20 cellular contexts compared by ENCODE assay signal in genomic region chr4:98564847-98565246, GRCh38.
DNase-seq lines count a peak whose midpoint lies in the region; ATAC-seq and TF ChIP-seq lines count a peak whose summit lies in the region.
"Had no signal": no experiment of that assay in that cellular context is flagged by ENCODE, and none has a peak within 500 bp of the region (broad histone marks: within the 10 kb centered on the region; RNA-seq: fewer than 3 reads in every experiment).

No MANE protein-coding gene starts in this region.

- intact Hi-C loops in activated CD4-positive, alpha-beta T cell treated with anti-CD3 and anti-CD28 coated beads for 36 hours (cut with DNase I, micrococcal nuclease): no loop called here

- peak overlapping the region; percentile 98 for H3K27ac ChIP-seq in cingulate gyrus (ENCODE audit: low read depth, low read length)
- no peak overlapping the region for H3K27ac ChIP-seq in effector memory CD4-positive, alpha-beta T cell (ENCODE audit: insufficient read depth, low read length, poor library complexity, severe bottlenecking)
- H3K27ac ChIP-seq: left lung, neutrophil, upper lobe of left lung had no signal

- H3K36me3 ChIP-seq in effector memory CD4-positive, alpha-beta T cell (ENCODE audit: control insufficient read depth, insufficient read depth, low read length): no peaks in the 10 kb centered on the region
- H3K36me3 ChIP-seq: left lung, neutrophil, stomach, upper lobe of left lung had no signal

- in situ Hi-C loops in G401 (cut with HindIII; ENCODE audit: low sequenced_read_pairs): no loop called here

- POLR2A ChIA-PET in activated CD4-positive, alpha-beta T cell treated with anti-CD3 and anti-CD28 coated beads for 36 hours (lab: Charles Lee): no interaction called here

- H3K27me3 ChIP-seq in effector memory CD4-positive, alpha-beta T cell (replicated peaks; ENCODE audit: control insufficient read depth, insufficient read depth, low read length, poor library complexity, severe bottlenecking): no peaks in the 10 kb centered on the region
- H3K27me3 ChIP-seq: left lung, neutrophil, stomach, upper lobe of left lung had no signal

- peak overlapping the region; percentile 47 for H3K27ac Mint-ChIP-seq in nephron progenitor cell
- no peak overlapping the region for H3K27ac Mint-ChIP-seq in activated CD4-positive, alpha-beta T cell treated with anti-CD3 and anti-CD28 coated beads for 36 hours
- H3K27ac Mint-ChIP-seq: activated naive CD4-positive, alpha-beta T cell treated with anti-CD3 and anti-CD28 coated beads, Interleukin-2, amount 50 U/mL, for 72 hours; activated T-cell treated with anti-CD3 and anti-CD28 coated beads, Interleukin-2, amount 50 U/mL, for 72 hours had no signal

- H3K9me3 Mint-ChIP-seq in nephron progenitor cell: peaks cover 6% of the 10 kb centered on the region
- H3K9me3 Mint-ChIP-seq in activated CD4-positive, alpha-beta T cell treated with anti-CD3 and anti-CD28 coated beads for 36 hours (ENCODE audit: low read depth): no peaks in the 10 kb centered on the region
- H3K9me3 Mint-ChIP-seq: activated T-cell treated with anti-CD3 and anti-CD28 coated beads, Interleukin-2, amount 50 U/mL, for 72 hours had no signal

- H3K4me3 ChIP-seq in effector memory CD4-positive, alpha-beta T cell (ENCODE audit: insufficient read depth, low read depth, low read length, poor library complexity, severe bottlenecking): no peak overlapping the region
- H3K4me3 ChIP-seq: left lung, stomach, upper lobe of left lung had no signal

- CTCF ChIA-PET in activated CD4-positive, alpha-beta T cell treated with anti-CD3 and anti-CD28 coated beads for 36 hours (lab: Charles Lee): interaction anchor here (0.6 kb wide), 1 partner anchor 97 kb away, joined by 3 read pairs; no protein-coding TSS in a partner anchor

- DNase-seq in G401 (ENCODE audit: low spot score) (peak; percentile 49), NCI-H1417 (lab: John Stamatoyannopoulos, UW) (peak in 2 of 3 experiments; percentile 42 to 83), nephron progenitor cell (peak; percentile 23), dedifferentiated amniotic fluid mesenchymal stem cell (ENCODE audit: extremely low spot score) (no peak)
- no peak for DNase-seq in stimulated activated CD4-positive, alpha-beta T cell treated with anti-CD3 and anti-CD28 coated beads, Interleukin-1b, Interleukin-23, amount 100 ng/mL, for 48 hours
- no peak for DNase-seq in effector memory CD4-positive, alpha-beta T cell
- DNase-seq in activated CD4-positive, alpha-beta T cell treated with anti-CD3 and anti-CD28 coated beads for 36 hours: no peak
- DNase-seq: activated CD8-positive, alpha-beta memory T cell treated with anti-CD3 and anti-CD28 coated beads for 24 hours; activated T-cell treated with anti-CD3 and anti-CD28 coated beads, Interleukin-2, amount 50 U/mL, for 72 hours; Karpas-422; left lung; NCI-H1092 treated with DMSO at 0.1 percent for 48 hours; retina; stimulated activated CD4-positive, alpha-beta T cell treated with anti-CD3 and anti-CD28 coated beads, Interleukin-4, amount 100 ng/mL, for 24 hours; stomach; T1000; upper lobe of left lung had no signal

- ATAC-seq in activated CD4-positive, alpha-beta T cell treated with anti-CD3 and anti-CD28 coated beads for 36 hours: no peak
- ATAC-seq: activated naive CD4-positive, alpha-beta T cell treated with anti-CD3 and anti-CD28 coated beads, Interleukin-2, amount 50 U/mL, for 72 hours; activated T-cell treated with anti-CD3 and anti-CD28 coated beads, Interleukin-2, amount 50 U/mL, for 72 hours; left lung had no signal

- H3K27me3 Mint-ChIP-seq in nephron progenitor cell (ENCODE audit: low read depth, poor library complexity): no peaks in the 10 kb centered on the region
- no peaks in the 10 kb centered on the region for H3K27me3 Mint-ChIP-seq in activated CD4-positive, alpha-beta T cell treated with anti-CD3 and anti-CD28 coated beads for 36 hours

- H3K36me3 Mint-ChIP-seq in nephron progenitor cell (ENCODE audit: low read depth): peaks cover 19% of the 10 kb centered on the region
- H3K36me3 Mint-ChIP-seq in activated CD4-positive, alpha-beta T cell treated with anti-CD3 and anti-CD28 coated beads for 36 hours (ENCODE audit: low read depth): peaks cover 13% of the 10 kb centered on the region

- H3K9me3 ChIP-seq in effector memory CD4-positive, alpha-beta T cell (ENCODE audit: control insufficient read depth, low read length): no peaks in the 10 kb centered on the region
- H3K9me3 ChIP-seq: left lung, neutrophil, upper lobe of left lung had no signal

- H3K4me1 Mint-ChIP-seq in nephron progenitor cell: peaks cover 68% of the 10 kb centered on the region
- peaks cover 25% of the 10 kb centered on the region for H3K4me1 Mint-ChIP-seq in activated CD4-positive, alpha-beta T cell treated with anti-CD3 and anti-CD28 coated beads for 36 hours

- H3K4me3 Mint-ChIP-seq in nephron progenitor cell: peak overlapping the region; percentile 23
- H3K4me3 Mint-ChIP-seq in activated CD4-positive, alpha-beta T cell treated with anti-CD3 and anti-CD28 coated beads for 36 hours: no peak overlapping the region
- H3K4me3 Mint-ChIP-seq: activated T-cell treated with anti-CD3 and anti-CD28 coated beads, Interleukin-2, amount 50 U/mL, for 72 hours had no signal

- TF ChIP-seq CTCF in nephron progenitor cell (IDR thresholded peaks at IDR 0.05): no peak

- no peaks in the 10 kb centered on the region for H3K4me1 ChIP-seq in effector memory CD4-positive, alpha-beta T cell (ENCODE audit: control insufficient read depth, insufficient read depth, low read length, poor library complexity, severe bottlenecking)
- H3K4me1 ChIP-seq: left lung had no signal

Comparison
In these comparisons a context has a peak if more than half of its experiments do, and no peak if none do; other contexts are left out.
1. DNase-seq: peak in G401 (single experiment), NCI-H1417 (2 of 3) and nephron progenitor cell (single experiment); none in stimulated activated CD4-positive, alpha-beta T cell treated with anti-CD3 and anti-CD28 coated beads, Interleukin-1b, Interleukin-23, amount 100 ng/mL, for 48 hours (single experiment), effector memory CD4-positive, alpha-beta T cell (0 of 3), dedifferentiated amniotic fluid mesenchymal stem cell (single experiment) and activated CD4-positive, alpha-beta T cell treated with anti-CD3 and anti-CD28 coated beads for 36 hours (single experiment).